14 cellular contexts compared by ENCODE assay signal in the genomic region with DNA sequence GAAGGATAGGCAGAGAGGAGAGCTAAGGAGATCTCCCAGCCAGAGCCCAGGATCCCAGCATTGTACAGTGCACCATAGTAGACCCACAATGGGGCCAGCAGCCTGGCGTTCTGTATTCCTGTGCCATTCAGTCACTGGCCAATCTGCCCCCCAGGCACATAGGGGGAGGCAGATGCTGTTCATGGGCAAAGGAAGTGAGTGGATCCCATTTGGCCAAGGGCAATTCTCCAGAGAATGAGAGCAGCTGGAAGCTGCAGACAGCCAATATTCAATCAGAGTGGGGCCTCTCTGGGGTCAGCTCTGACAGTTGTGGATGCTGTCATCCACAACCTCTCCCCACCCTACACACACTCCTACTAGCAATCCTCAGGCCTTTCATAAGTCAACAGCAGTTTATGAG. TPM values are rescaled to one million over a fixed set of nuclear protein-coding genes. Genes with fewer than 3 reads are reported as not detected.
"Had no signal": no experiment of that assay in that cellular context is flagged by ENCODE, and none has a peak within 500 bp of the region (broad histone marks: within the 10 kb centered on the region; RNA-seq: fewer than 3 reads in every experiment).

No MANE protein-coding gene starts in this region.

- H3K4me1 Mint-ChIP-seq: brain had no signal

- H3K9me3 Mint-ChIP-seq: activated T-cell treated with anti-CD3 and anti-CD28 coated beads, Interleukin-2, amount 50 U/mL, for 4 hours; neural crest cell had no signal

- H3K36me3 Mint-ChIP-seq: activated naive CD8-positive, alpha-beta T cell; brain had no signal

- DNase-seq: activated CD4-positive, alpha-beta T cell treated with anti-CD3 and anti-CD28 coated beads, Interleukin-2, amount 50 U/mL, for 48 hours; activated CD4-positive, CD25-positive, alpha-beta regulatory T cell treated with anti-CD3 and anti-CD28 coated beads, Interleukin-2, amount 50 U/mL, for 72 hours; activated effector memory CD4-positive, alpha-beta T cell treated with anti-CD3 and anti-CD28 coated beads, Interleukin-2, amount 50 U/mL, for 16 hours; activated T-cell treated with anti-CD3 and anti-CD28 coated beads, Interleukin-2, amount 50 U/mL, for 4 hours; amygdala; foreskin keratinocyte; mesenchymal stem cell; ovary; stimulated activated CD4-positive, alpha-beta T cell treated with anti-CD3 and anti-CD28 coated beads, Interleukin-2, amount 100 ng/mL, for 48 hours; stimulated activated naive CD4-positive, alpha-beta T cell treated with Interleukin-2 at 50 U/mL for 16 hours had no signal

- H3K27me3 Mint-ChIP-seq: activated naive CD8-positive, alpha-beta T cell had no signal

- H3K27ac Mint-ChIP-seq: activated naive CD8-positive, alpha-beta T cell; brain had no signal

- H3K4me3 Mint-ChIP-seq: activated naive CD8-positive, alpha-beta T cell; activated T-cell treated with anti-CD3 and anti-CD28 coated beads, Interleukin-2, amount 50 U/mL, for 4 hours; brain; neural crest cell had no signal

RNA-seq across cellular contexts. Expression of gene STEAP1B, which starts 17.5 kb away (rescaled TPM):
- total RNA-seq: left lobe of liver had no signal
